In genomic region chr21:41894511-41894910, GRCh38 we compare ENCODE assay signal across 23 cellular contexts. TPM values are rescaled to one million over a fixed set of nuclear protein-coding genes. Genes with fewer than 3 reads are reported as not detected.
DNase-seq lines count a peak whose midpoint lies in the region; ATAC-seq, FAIRE-seq and TF ChIP-seq lines count a peak whose summit lies in the region.
"Had no signal": no experiment of that assay in that cellular context is flagged by ENCODE, and none has a peak within 500 bp of the region (broad histone marks: within the 10 kb centered on the region; RNA-seq: fewer than 3 reads in every experiment).

No MANE protein-coding gene starts in this region.

- POLR2A ChIA-PET in K562 (lab: Yijun Ruan, JAX): interaction anchor here (0.6 to 1.9 kb wide), 3 partner anchors 14 to 989 kb away, joined by 3 to 8 read pairs (median 4); no protein-coding TSS in a partner anchor

- peak overlapping the region; percentile 35 for H3K27ac Mint-ChIP-seq in activated naive CD4-positive, alpha-beta T cell treated with anti-CD3 and anti-CD28 coated beads, Interleukin-2, amount 50 U/mL, for 24 hours
- H3K27ac Mint-ChIP-seq: B cell, IgD-negative memory B cell had no signal

- CTCF ChIA-PET in K562 (lab: Yijun Ruan, JAX; ENCODE audit: low intra/inter-chr PET ratio): no interaction called here

- H3K9me1 ChIP-seq in K562 (ENCODE audit: control insufficient read depth, insufficient read depth, low read length): no peaks in the 10 kb centered on the region

- no peaks in the 10 kb centered on the region for H3K36me3 Mint-ChIP-seq in activated naive CD4-positive, alpha-beta T cell treated with anti-CD3 and anti-CD28 coated beads, Interleukin-2, amount 50 U/mL, for 24 hours

- TF ChIP-seq CTCF in K562 (IDR thresholded peaks at IDR 0.05 in 2 of 3, conservative IDR thresholded peaks at IDR 0.05 in 1 of 3; ENCODE audit: insufficient read depth in 2 of 3, low read depth in 1 of 3, low read length in 3 of 3) (no peak), osteoblast (IDR thresholded peaks at IDR 0.05; ENCODE audit: extremely low read depth, low read depth, low read length) (no peak), spleen (IDR thresholded peaks at IDR 0.05 in 8 of 11, conservative IDR thresholded peaks at IDR 0.05 in 3 of 11) (no peak)

- H3K27me3 Mint-ChIP-seq in activated naive CD4-positive, alpha-beta T cell treated with anti-CD3 and anti-CD28 coated beads, Interleukin-2, amount 50 U/mL, for 24 hours: no peaks in the 10 kb centered on the region
- H3K27me3 Mint-ChIP-seq: B cell, IgD-negative memory B cell had no signal

- TF ChIP-seq POLR2A in K562 (conservative IDR thresholded peaks at IDR 0.05) (no peak), spleen (IDR thresholded peaks at IDR 0.05) (no peak)

- H3K4me3 Mint-ChIP-seq in activated naive CD4-positive, alpha-beta T cell treated with anti-CD3 and anti-CD28 coated beads, Interleukin-2, amount 50 U/mL, for 24 hours: no peak overlapping the region
- H3K4me3 Mint-ChIP-seq: B cell, IgD-negative memory B cell had no signal

- H3K4me1 Mint-ChIP-seq in activated naive CD4-positive, alpha-beta T cell treated with anti-CD3 and anti-CD28 coated beads, Interleukin-2, amount 50 U/mL, for 24 hours: peaks cover 23% of the 10 kb centered on the region

- H3K27ac ChIP-seq in K562 (ENCODE audit: extremely low read depth, low read depth, low read length) (0 out of 3 replicates have a peak overlapping the region, but pooled peaks have one; percentile 54), osteoblast (ENCODE audit: low read depth, low read length) (peak overlapping the region; percentile 97), spleen (no peak overlapping the region)
- H3K27ac ChIP-seq: 22Rv1 had no signal

- H3K4me3 ChIP-seq in K562 (no peak overlapping the region), osteoblast (ENCODE audit: insufficient read depth, low read length) (no peak overlapping the region), spleen (no peak overlapping the region)

- no TSS peak for BruUV-seq in K562 (replicated peaks; lab: Mats Ljungman, UMichigan)

- no peaks in the 10 kb centered on the region for H3K27me3 ChIP-seq in K562 (ENCODE audit: control insufficient read depth in 2 of 2, insufficient read depth in 2 of 2, low read length in 2 of 2)
- no peaks in the 10 kb centered on the region for H3K27me3 ChIP-seq in osteoblast (ENCODE audit: insufficient read depth, low read length)
- no peaks in the 10 kb centered on the region for H3K27me3 ChIP-seq in spleen (replicated peaks in 1 of 7)

- no peak overlapping the region for H3K9ac ChIP-seq in K562 (ENCODE audit: insufficient read depth in 1 of 2, low read depth in 2 of 2, low read length in 2 of 2)

- H2AFZ ChIP-seq in K562 (ENCODE audit: low read depth, low read length) (no peak overlapping the region), osteoblast (ENCODE audit: low read length) (no peak overlapping the region)

- H3K4me2 ChIP-seq in K562 (ENCODE audit: insufficient read depth, low read length): no peak overlapping the region; the same call in 1 of the 2 replicates
- H3K4me2 ChIP-seq in osteoblast (ENCODE audit: insufficient read depth, low read length): peak overlapping the region; percentile 83

- in situ Hi-C loops in K562 (cut with MboI): no loop called here

- no peaks in the 10 kb centered on the region; the same call in 1 of the 2 replicates for H4K20me1 ChIP-seq in K562 (replicated peaks; ENCODE audit: control insufficient read depth, insufficient read depth, low read length)
- no peaks in the 10 kb centered on the region for H4K20me1 ChIP-seq in osteoblast (ENCODE audit: insufficient read depth, low read length)

- no peak for TF ChIP-seq EP300 in K562 (IDR thresholded peaks at IDR 0.05; ENCODE audit: low read length)

- no peaks in the 10 kb centered on the region for H3K9me3 Mint-ChIP-seq in activated naive CD4-positive, alpha-beta T cell treated with anti-CD3 and anti-CD28 coated beads, Interleukin-2, amount 50 U/mL, for 24 hours

- peaks cover 21% of the 10 kb centered on the region; the same call in 2 of the 3 replicates for H3K36me3 ChIP-seq in K562 (ENCODE audit: control insufficient read depth, insufficient read depth, low read length)
- H3K36me3 ChIP-seq in osteoblast (ENCODE audit: insufficient read depth, low read length): peaks cover 4% of the 10 kb centered on the region
- H3K36me3 ChIP-seq in spleen: peaks cover 0 to 91% (median 13%) of the 10 kb centered on the region in 6 donors

- H3K4me1 ChIP-seq in K562 (replicated peaks in 1 of 2; ENCODE audit: control insufficient read depth in 2 of 2, insufficient read depth in 2 of 2, low read length in 2 of 2): peaks cover 19 to 24% of the 10 kb centered on the region in 2 experiments
- H3K4me1 ChIP-seq in osteoblast (ENCODE audit: insufficient read depth, low read length): peaks cover 26% of the 10 kb centered on the region
- H3K4me1 ChIP-seq in spleen: peaks cover 0 to 33% (median 6%) of the 10 kb centered on the region in 6 donors

- no peaks in the 10 kb centered on the region for H3K9me3 ChIP-seq in K562 (replicated peaks; ENCODE audit: control insufficient read depth, insufficient read depth, low read depth, low read length)
- H3K9me3 ChIP-seq in osteoblast (ENCODE audit: low read depth, low read length): no peaks in the 10 kb centered on the region
- H3K9me3 ChIP-seq in spleen: no peaks in the 10 kb centered on the region

- intact Hi-C loops in K562 (cut with micrococcal nuclease): no loop called here
- intact Hi-C loops in spleen (cut with DNase I; ENCODE audit: low total_unique reads): no loop called here

- no peak for ATAC-seq in K562
- ATAC-seq: Panc1 had no signal

- no peak for TF ChIP-seq RAD21 in K562 (CRISPR knock-in tag; conservative IDR thresholded peaks at IDR 0.05 in 1 of 2, IDR thresholded peaks at IDR 0.05 in 1 of 2)

- no peaks in the 10 kb centered on the region for H3K79me2 ChIP-seq in K562 (ENCODE audit: control insufficient read depth, insufficient read depth, low read length)
- H3K79me2 ChIP-seq in osteoblast (ENCODE audit: insufficient read depth, low read length): no peaks in the 10 kb centered on the region

- 87% methylated on average over 8 of the region's 9 CpGs for WGBS in K562 (ENCODE audit: insufficient coverage, low coverage, missing lambda C conversion rate)
- WGBS in spleen, 5 donors: 91 to 96% (median 93%) methylated on average over 7 to 9 of the region's 9 CpGs

- no peak for DNase-seq in activated naive CD4-positive, alpha-beta T cell treated with anti-CD3 and anti-CD28 coated beads, Interleukin-2, amount 50 U/mL, for 16 hours
- DNase-seq in K562 (ENCODE audit: extremely low read depth in 1 of 4, low spot score in 3 of 4) (no peak), osteoblast (ENCODE audit: insufficient read length, low spot score, missing footprints) (no peak), spleen (peak; percentile 52), NOMO-1 treated with DMSO at 0.1 percent for 48 hours (lab: John Stamatoyannopoulos, UW; ENCODE audit: unreplicated experiment) (no peak), T-helper 2 cell (no peak)
- DNase-seq in activated CD4-positive, alpha-beta T cell treated with anti-CD3 and anti-CD28 coated beads, Interleukin-2, amount 50 U/mL, for 1 hour: no peak
- DNase-seq: Calu3, DMS79 treated with DMSO at 0.1 percent for 48 hours, H7, Karpas-422, NCI-H1105, NCI-H146, NCI-H2029 treated with DMSO at 0.1 percent for 48 hours, NCI-H510A, NCI-H69, SHP77 treated with DMSO at 0.1 percent for 48 hours had no signal

- FAIRE-seq in K562 (lab: Jason Lieb, UNC): no peak
- FAIRE-seq: GM19239 had no signal

RNA-seq across cellular contexts. Expression of gene PRDM15, which starts 15.4 kb away (rescaled TPM):
- 56.7 and 69.0 TPM in 2 replicates for total RNA-seq in K562 (2011; cell fraction: chromatin; rRNA removed; ENCODE audit: low replicate concordance)
- total RNA-seq in K562 (2011; cell fraction: nucleolus; rRNA removed): 33.8 and 45.0 TPM in 2 replicates
- total RNA-seq in K562 (2011; cell fraction: nucleoplasm; rRNA removed): 31.8 and 32.0 TPM in 2 replicates
- total RNA-seq in K562 (2014; rRNA removed) (6.2 and 10.0 TPM in 2 replicates), K562 (2014; rRNA removed; fragmentation: Illumina TruSeq; extraction: Trizol) (2.9 and 4.4 TPM in 2 replicates), K562 (2015; rRNA removed; fragmentation: Illumina TruSeq; extraction: Trizol) (6.0 and 6.6 TPM in 2 replicates), K562 (2021) (7.6 and 9.2 TPM in 2 replicates), osteoblast (7.2 and 8.8 TPM in 2 replicates), spleen (10 to 100 TPM in 6 of 7 donors, 1 to 10 TPM in 1; 8.4 to 18.0 (median 12.2) TPM)
- polyA plus RNA-seq in K562 (2011; rRNA removed) (6.6 and 12.2 TPM in 2 replicates), K562 (2014; fragmentation: Illumina TruSeq; extraction: Trizol) (6.0 and 6.2 TPM in 2 replicates), K562 (2014; fragmentation: Nextera tagmentation; extraction: Ambion mirVana) (1 to 10 TPM in 1 of 2 experiments, under 1 TPM in 1; 0.93 to 1.0 TPM), K562 (2014; rRNA removed) (7.1 and 8.5 TPM in 2 replicates), spleen (1 to 10 TPM; 4.4 to 6.5 (median 6.0) TPM)
- polyA plus RNA-seq in K562 (2011; cell fraction: cytosol; rRNA removed): 6.8 and 7.5 TPM in 2 replicates
- polyA plus RNA-seq in K562 (2011; cell fraction: nucleus; rRNA removed): 44.0 and 68.1 TPM in 2 replicates
- polyA plus RNA-seq in K562 (2012): 6.2 and 6.8 TPM in 2 replicates
- polyA minus RNA-seq in K562 (2011; rRNA and poly(A)+ RNA removed): 17.3 and 20.4 TPM in 2 replicates
- 7.4 and 14.3 TPM in 2 replicates for polyA minus RNA-seq in K562 (2011; cell fraction: cytosol; rRNA and poly(A)+ RNA removed)
- 15.9 and 23.1 TPM in 2 replicates for polyA minus RNA-seq in K562 (2011; cell fraction: nucleus; rRNA and poly(A)+ RNA removed)

RNA-seq across cellular contexts. Expression of gene C2CD2, which starts 59.3 kb away (rescaled TPM):
- total RNA-seq in K562 (2011; cell fraction: chromatin; rRNA removed; ENCODE audit: low replicate concordance): 87.1 and 96.1 TPM in 2 replicates
- 67.0 and 72.4 TPM in 2 replicates for total RNA-seq in K562 (2011; cell fraction: nucleolus; rRNA removed)
- total RNA-seq in K562 (2011; cell fraction: nucleoplasm; rRNA removed): 71.8 and 78.2 TPM in 2 replicates
- 15.1 and 20.2 TPM in 2 replicates for total RNA-seq in K562 (2014; rRNA removed)
- 11.6 and 12.1 TPM in 2 replicates for total RNA-seq in K562 (2014; rRNA removed; fragmentation: Illumina TruSeq; extraction: Trizol)
- total RNA-seq in K562 (2015; rRNA removed; fragmentation: Illumina TruSeq; extraction: Trizol): 14.0 and 14.5 TPM in 2 replicates
- 19.0 and 19.6 TPM in 2 replicates for total RNA-seq in K562 (2021)
- 21.6 and 27.5 TPM in 2 replicates for polyA plus RNA-seq in K562 (2011; rRNA removed)
- 17.1 and 20.0 TPM in 2 replicates for polyA plus RNA-seq in K562 (2011; cell fraction: cytosol; rRNA removed)
- 40.5 and 46.1 TPM in 2 replicates for polyA plus RNA-seq in K562 (2011; cell fraction: nucleus; rRNA removed)
- polyA plus RNA-seq in K562 (2012): 8.5 and 9.7 TPM in 2 replicates
- polyA plus RNA-seq in K562 (2014; fragmentation: Illumina TruSeq; extraction: Trizol): 9.1 and 10.9 TPM in 2 replicates
- polyA plus RNA-seq in K562 (2014; fragmentation: Nextera tagmentation; extraction: Ambion mirVana): 1 to 10 TPM; 1.3 to 1.6 TPM
- 9.5 and 13.5 TPM in 2 replicates for polyA plus RNA-seq in K562 (2014; rRNA removed)
- 40.3 and 41.0 TPM in 2 replicates for polyA minus RNA-seq in K562 (2011; rRNA and poly(A)+ RNA removed)
- polyA minus RNA-seq in K562 (2011; cell fraction: cytosol; rRNA and poly(A)+ RNA removed): 23.2 and 27.7 TPM in 2 replicates
- 31.8 and 44.2 TPM in 2 replicates for polyA minus RNA-seq in K562 (2011; cell fraction: nucleus; rRNA and poly(A)+ RNA removed)
- total RNA-seq in osteoblast: 33.9 and 40.9 TPM in 2 replicates
- total RNA-seq in spleen: 100 to 1,000 TPM in 4 of 7 donors, 10 to 100 TPM in 3; 74.0 to 163 (median 105) TPM
- 10 to 100 TPM; 12.9 to 30.3 (median 18.0) TPM for polyA plus RNA-seq in spleen

Comparison
In these comparisons a context has a peak if more than half of its experiments do, and no peak if none do; other contexts are left out.
1. H3K27ac ChIP-seq: peak in K562 (single experiment) and osteoblast (single experiment); none in spleen (0 of 8).